8 cellular contexts compared by ENCODE assay signal in genomic region chr12:56267443-56268071, GRCh38. TPM values are rescaled to one million over a fixed set of nuclear protein-coding genes. Genes with fewer than 3 reads are reported as not detected.
A peak's percentile ranks its signal among the peaks of the same experiment; 100 is the strongest.
DNase-seq lines count a peak whose midpoint lies in the region; ATAC-seq, FAIRE-seq and TF ChIP-seq lines count a peak whose summit lies in the region.

No MANE protein-coding gene starts in this region.

- peaks cover 13% of the 10 kb centered on the region for H3K36me3 Mint-ChIP-seq in activated naive CD8-positive, alpha-beta T cell treated with anti-CD3 and anti-CD28 coated beads for 36 hours

- H3K9ac ChIP-seq in iPS-15b (ENCODE audit: low read depth, low read length) (peak overlapping the region; percentile 19), smooth muscle cell (ENCODE audit: low read depth) (peak overlapping the region; percentile 88)

- peak; percentile 20 for ATAC-seq in GM19023 (IDR thresholded peaks at IDR 0.05; ENCODE audit: unreplicated experiment)
- peak; percentile 13 for ATAC-seq in HG03139 (IDR thresholded peaks at IDR 0.05; ENCODE audit: unreplicated experiment)

- no peaks in the 10 kb centered on the region for H4K20me1 ChIP-seq in smooth muscle cell (ENCODE audit: low read depth)

- TF ChIP-seq CTCF in smooth muscle cell (IDR thresholded peaks at IDR 0.05; ENCODE audit: borderline replicate concordance, insufficient read depth, poor library complexity, severe bottlenecking): no peak

- no peak for DNase-seq in activated naive CD8-positive, alpha-beta T cell treated with anti-CD3 and anti-CD28 coated beads for 36 hours
- no peak for DNase-seq in smooth muscle cell (lab: John Stamatoyannopoulos, UW; ENCODE audit: unreplicated experiment)
- no peak for DNase-seq in GF-D8 (lab: John Stamatoyannopoulos, UW)
- no peak for DNase-seq in RCC 7860 (ENCODE audit: low spot score)
- DNase-seq in NCI-H226: no peak

- peak overlapping the region; percentile 92 for H3K4me3 Mint-ChIP-seq in activated naive CD8-positive, alpha-beta T cell treated with anti-CD3 and anti-CD28 coated beads for 36 hours

- peaks cover 21% of the 10 kb centered on the region for H3F3A ChIP-seq in smooth muscle cell (ENCODE audit: low read depth)

- H3K4me3 ChIP-seq in iPS-15b (ENCODE audit: low read depth, low read length): peak overlapping the region; percentile 92
- H3K4me3 ChIP-seq in smooth muscle cell: peak overlapping the region; percentile 76

- no peaks in the 10 kb centered on the region for H3K9me3 Mint-ChIP-seq in activated naive CD8-positive, alpha-beta T cell treated with anti-CD3 and anti-CD28 coated beads for 36 hours

- H3K79me2 ChIP-seq in smooth muscle cell (ENCODE audit: low read depth): no peaks in the 10 kb centered on the region

- H3K27ac ChIP-seq in smooth muscle cell (ENCODE audit: low read depth): no peak overlapping the region

- no peaks in the 10 kb centered on the region for H3K27me3 Mint-ChIP-seq in activated naive CD8-positive, alpha-beta T cell treated with anti-CD3 and anti-CD28 coated beads for 36 hours

- no peaks in the 10 kb centered on the region for H3K27me3 ChIP-seq in iPS-15b (ENCODE audit: control insufficient read depth, insufficient read depth, low read length)
- no peaks in the 10 kb centered on the region for H3K27me3 ChIP-seq in smooth muscle cell (ENCODE audit: low read depth)

- peaks cover 19% of the 10 kb centered on the region for H3K4me1 Mint-ChIP-seq in activated naive CD8-positive, alpha-beta T cell treated with anti-CD3 and anti-CD28 coated beads for 36 hours

- no peak overlapping the region for H3K27ac Mint-ChIP-seq in activated naive CD8-positive, alpha-beta T cell treated with anti-CD3 and anti-CD28 coated beads for 36 hours

- H2AFZ ChIP-seq in smooth muscle cell (ENCODE audit: low read depth): peak overlapping the region; percentile 85

- WGBS in smooth muscle cell (ENCODE audit: low lambda C conversion rate): 34% methylated on average over 19 of the region's 21 CpGs

- no peak for FAIRE-seq in RCC 7860 (lab: Jason Lieb, UNC)

- H3K36me3 ChIP-seq in iPS-15b (ENCODE audit: control insufficient read depth, insufficient read depth, low read length) (peaks cover 11% of the 10 kb centered on the region), smooth muscle cell (ENCODE audit: low read depth) (no peaks in the 10 kb centered on the region)

- peaks cover 6% of the 10 kb centered on the region for H3K4me1 ChIP-seq in iPS-15b (ENCODE audit: control insufficient read depth, insufficient read depth, low read length)
- peaks cover 4% of the 10 kb centered on the region for H3K4me1 ChIP-seq in smooth muscle cell (ENCODE audit: low read depth)

- H3K4me2 ChIP-seq in smooth muscle cell: peak overlapping the region; percentile 90

- H3K9me3 ChIP-seq in iPS-15b (ENCODE audit: control insufficient read depth, insufficient read depth, low read length) (no peaks in the 10 kb centered on the region), smooth muscle cell (replicated peaks; ENCODE audit: low read depth) (no peaks in the 10 kb centered on the region)

RNA-seq across cellular contexts. Expression of gene COQ10A, which starts 0.8 kb away (rescaled TPM):
- 10 to 100 TPM in 1 of 2 experiments, 1 to 10 TPM in 1; 9.5 to 10.6 TPM for total RNA-seq in activated naive CD8-positive, alpha-beta T cell treated with anti-CD3 and anti-CD28 coated beads for 36 hours
- 8.7 and 11.0 TPM in 2 replicates for total RNA-seq in smooth muscle cell
- 9.8 and 16.8 TPM in 2 replicates for polyA plus RNA-seq in smooth muscle cell

RNA-seq across cellular contexts. Expression of gene ANKRD52, which starts 9.4 kb away (rescaled TPM):
- total RNA-seq in activated naive CD8-positive, alpha-beta T cell treated with anti-CD3 and anti-CD28 coated beads for 36 hours: 10 to 100 TPM; 41.9 to 47.0 TPM
- total RNA-seq in smooth muscle cell: 31.4 and 32.5 TPM in 2 replicates
- 49.9 and 54.0 TPM in 2 replicates for polyA plus RNA-seq in smooth muscle cell

RNA-seq across cellular contexts. Expression of gene CS, which starts 32.6 kb away (rescaled TPM):
- 100 to 1,000 TPM; 288 to 311 TPM for total RNA-seq in activated naive CD8-positive, alpha-beta T cell treated with anti-CD3 and anti-CD28 coated beads for 36 hours
- 96.5 and 138 TPM in 2 replicates for total RNA-seq in smooth muscle cell
- 83.3 and 107 TPM in 2 replicates for polyA plus RNA-seq in smooth muscle cell

RNA-seq across cellular contexts. Expression of gene SLC39A5, which starts 37.7 kb away (rescaled TPM):
- under 1 TPM; 0.44 to 0.49 TPM for total RNA-seq in activated naive CD8-positive, alpha-beta T cell treated with anti-CD3 and anti-CD28 coated beads for 36 hours
- total RNA-seq in smooth muscle cell: 0.36 and 0.99 TPM in 2 replicates
- polyA plus RNA-seq in smooth muscle cell: not detected in 2 replicates

RNA-seq across cellular contexts. Expression of gene NABP2, which starts 43.4 kb away (rescaled TPM):
- total RNA-seq in activated naive CD8-positive, alpha-beta T cell treated with anti-CD3 and anti-CD28 coated beads for 36 hours: 10 to 100 TPM; 81.2 to 84.5 TPM
- 20.9 and 33.8 TPM in 2 replicates for total RNA-seq in smooth muscle cell
- 14.2 and 16.4 TPM in 2 replicates for polyA plus RNA-seq in smooth muscle cell
